Comparison of ENCODE assay signal across 8 cellular contexts in genomic region chr4:99088485-99089365, GRCh38. TPM values are rescaled to one million over a fixed set of nuclear protein-coding genes. Genes with fewer than 3 reads are reported as not detected.
A peak's percentile ranks its signal among the peaks of the same experiment; 100 is the strongest.
DNase-seq lines count a peak whose midpoint lies in the region; ATAC-seq, FAIRE-seq and TF ChIP-seq lines count a peak whose summit lies in the region.

TSS of gene ADH5 (minus strand) at chr4:99088788. CDS start at chr4:99088700, 88 bp downstream.

- H3K4me1 ChIP-seq in ACC112 (ENCODE audit: control insufficient read depth, insufficient read depth, low read length, unreplicated experiment) (peaks cover 15% of the 10 kb centered on the region), smooth muscle cell (ENCODE audit: low read depth) (peaks cover 26% of the 10 kb centered on the region)

- H3K27ac ChIP-seq in ACC112 (ENCODE audit: low read depth, low read length) (peak within 1 kb of the TSS; percentile 69), smooth muscle cell (ENCODE audit: low read depth) (peak within 1 kb of the TSS; percentile 85)

- 0 out of 2 replicates have a peak, but pooled peaks cover 5% of the 10 kb centered on the region for H3K9me3 Mint-ChIP-seq in WTC11

- H3K4me3 ChIP-seq in ACC112 (ENCODE audit: low read depth, low read length) (peak within 1 kb of the TSS; percentile 96), bronchial epithelial cell (ENCODE audit: low read depth, low read length) (peak within 1 kb of the TSS; percentile 83), smooth muscle cell (peak within 1 kb of the TSS; percentile 91)

- peak within 1 kb of the TSS; percentile 92 for H3K4me3 Mint-ChIP-seq in WTC11

- peak; percentile 77 for DNase-seq in NCI-H2171 treated with DMSO at 0.1 percent for 48 hours (lab: John Stamatoyannopoulos, UW)
- peak; percentile 77 for DNase-seq in WTC11 (ENCODE audit: low spot score)
- DNase-seq in bronchial epithelial cell (ENCODE audit: low read depth), result peak; percentile 59
- DNase-seq in iPS-NIHi7 (ENCODE audit: extremely low spot score), result peak; percentile 92
- DNase-seq in smooth muscle cell (lab: John Stamatoyannopoulos, UW; ENCODE audit: unreplicated experiment), result peak; percentile 72

- WGBS in smooth muscle cell (ENCODE audit: low lambda C conversion rate), result under 1% methylated on average over 47 of the region's 53 CpGs

- H3K27me3 ChIP-seq in ACC112 (ENCODE audit: insufficient read depth, low read length), result no peaks in the 10 kb centered on the region
- H3K27me3 ChIP-seq in bronchial epithelial cell (ENCODE audit: control insufficient read depth, insufficient read depth, low read length), result no peaks in the 10 kb centered on the region
- H3K27me3 ChIP-seq in smooth muscle cell (ENCODE audit: low read depth), result no peaks in the 10 kb centered on the region

- H3K79me2 ChIP-seq in ACC112 (ENCODE audit: control insufficient read depth, insufficient read depth, low read length, unreplicated experiment) (peaks cover 59% of the 10 kb centered on the region), smooth muscle cell (ENCODE audit: low read depth) (peaks cover 60% of the 10 kb centered on the region)

- ATAC-seq in GM18868 (IDR thresholded peaks at IDR 0.05; ENCODE audit: unreplicated experiment), result peak; percentile 90
- ATAC-seq in HG03103 (IDR thresholded peaks at IDR 0.05; ENCODE audit: low read depth, unreplicated experiment), result peak; percentile 91
- peak; percentile 87 for ATAC-seq in WTC11

- peak within 1 kb of the TSS; percentile 99 for H3K27ac Mint-ChIP-seq in WTC11

- H2AFZ ChIP-seq in ACC112 (ENCODE audit: low read length, unreplicated experiment) (peak within 1 kb of the TSS; percentile 99), smooth muscle cell (ENCODE audit: low read depth) (peak within 1 kb of the TSS; percentile 83)

- peak within 1 kb of the TSS; percentile 89 for H3K4me2 ChIP-seq in smooth muscle cell

- POLR2A ChIA-PET in WTC11 (lab: Charles Lee), result interaction anchor here (0.6 to 1.5 kb wide), 5 partner anchors 93 to 828 kb away, joined by 3 to 11 read pairs (median 6); partner anchors contain the start of genes EIF4E, METAP1 and RAP1GDS1

- H3K4me1 Mint-ChIP-seq in WTC11, result peaks cover 45% of the 10 kb centered on the region

- peak within 1 kb of the TSS; percentile 90 for H3K9ac ChIP-seq in smooth muscle cell (ENCODE audit: low read depth)

- CTCF ChIA-PET in WTC11 (lab: Charles Lee), result interaction anchor here (1.0 to 1.3 kb wide), 4 partner anchors 93 to 374 kb away, joined by 3 to 6 read pairs (median 4); partner anchors contain the start of gene METAP1

- H4K20me1 ChIP-seq in smooth muscle cell (ENCODE audit: low read depth), result peaks cover 25% of the 10 kb centered on the region

- H3K36me3 Mint-ChIP-seq in WTC11, result peaks cover 27% of the 10 kb centered on the region

- no peaks in the 10 kb centered on the region for H3K27me3 Mint-ChIP-seq in WTC11 (ENCODE audit: low read depth)

- TF ChIP-seq CTCF in WTC11 (IDR thresholded peaks at IDR 0.05) (no peak), bronchial epithelial cell (IDR thresholded peaks at IDR 0.05; ENCODE audit: insufficient read depth, low read length, severe bottlenecking) (no peak), smooth muscle cell (IDR thresholded peaks at IDR 0.05; ENCODE audit: borderline replicate concordance, insufficient read depth, poor library complexity, severe bottlenecking) (no peak)

- H3K9me3 ChIP-seq in smooth muscle cell (replicated peaks; ENCODE audit: low read depth), result no peaks in the 10 kb centered on the region

- peaks cover 17% of the 10 kb centered on the region for H3K36me3 ChIP-seq in ACC112 (ENCODE audit: insufficient read depth, low read length)
- peaks cover 13% of the 10 kb centered on the region for H3K36me3 ChIP-seq in bronchial epithelial cell (ENCODE audit: control insufficient read depth, insufficient read depth, low read length)
- peaks cover 10% of the 10 kb centered on the region for H3K36me3 ChIP-seq in smooth muscle cell (ENCODE audit: low read depth)

- peaks cover 5% of the 10 kb centered on the region for H3F3A ChIP-seq in smooth muscle cell (ENCODE audit: low read depth)

- FAIRE-seq in bronchial epithelial cell (lab: Jason Lieb, UNC), result no peak

TF ChIP-seq in WTC11, 78 proteins besides CTCF, POLR2A, EP300 and RAD21 (continues in another document):
- TF ChIP-seq MAX (CRISPR knock-in tag; IDR thresholded peaks at IDR 0.05) (peak; percentile 75), ZNF317 (CRISPR knock-in tag; IDR thresholded peaks at IDR 0.05; ENCODE audit: borderline replicate concordance, low read depth) (0 out of 2 replicates have a peak, but pooled peaks have one; percentile 7), FOXP4 (CRISPR knock-in tag; IDR thresholded peaks at IDR 0.05) (0 out of 2 replicates have a peak, but pooled peaks have one; percentile 61), ARID4B (CRISPR knock-in tag; IDR thresholded peaks at IDR 0.05; ENCODE audit: borderline replicate concordance) (peak; percentile 52; the same call in 1 of the 2 replicates), CREM (CRISPR knock-in tag; IDR thresholded peaks at IDR 0.05) (peak; percentile 64; the same call in 1 of the 2 replicates), ZNF232 (CRISPR knock-in tag; IDR thresholded peaks at IDR 0.05) (peak; percentile 81; the same call in 1 of the 2 replicates), ESRRA (CRISPR knock-in tag; IDR thresholded peaks at IDR 0.05; ENCODE audit: borderline replicate concordance) (peak; percentile 85), HMGXB4 (CRISPR knock-in tag; IDR thresholded peaks at IDR 0.05) (peak; percentile 78), CREB1 (CRISPR knock-in tag; IDR thresholded peaks at IDR 0.05) (0 out of 2 replicates have a peak, but pooled peaks have one; percentile 20), TEAD4 (CRISPR knock-in tag; IDR thresholded peaks at IDR 0.05) (0 out of 2 replicates have a peak, but pooled peaks have one; percentile 36), NFYB (CRISPR knock-in tag; conservative IDR thresholded peaks at IDR 0.05; ENCODE audit: low read depth) (0 out of 2 replicates have a peak, but pooled peaks have one; percentile 4)

RNA-seq across cellular contexts. Expression of gene ADH5, which starts in this region (rescaled TPM):
- total RNA-seq in WTC11 (2021) (244 to 252 TPM (median 247 TPM) in 3 replicates), bronchial epithelial cell (90.6 and 152 TPM in 2 replicates), smooth muscle cell (128 and 132 TPM in 2 replicates)
- polyA plus RNA-seq in smooth muscle cell, result 137 and 150 TPM in 2 replicates

Comparison
In these comparisons a context has a peak if more than half of its experiments do, and no peak if none do; other contexts are left out.
1. Peak in every context shown above with its lines: DNase-seq, ATAC-seq, H3K4me3 ChIP-seq and H3K27ac ChIP-seq.